8 cellular contexts compared by ENCODE assay signal in the genomic region with DNA sequence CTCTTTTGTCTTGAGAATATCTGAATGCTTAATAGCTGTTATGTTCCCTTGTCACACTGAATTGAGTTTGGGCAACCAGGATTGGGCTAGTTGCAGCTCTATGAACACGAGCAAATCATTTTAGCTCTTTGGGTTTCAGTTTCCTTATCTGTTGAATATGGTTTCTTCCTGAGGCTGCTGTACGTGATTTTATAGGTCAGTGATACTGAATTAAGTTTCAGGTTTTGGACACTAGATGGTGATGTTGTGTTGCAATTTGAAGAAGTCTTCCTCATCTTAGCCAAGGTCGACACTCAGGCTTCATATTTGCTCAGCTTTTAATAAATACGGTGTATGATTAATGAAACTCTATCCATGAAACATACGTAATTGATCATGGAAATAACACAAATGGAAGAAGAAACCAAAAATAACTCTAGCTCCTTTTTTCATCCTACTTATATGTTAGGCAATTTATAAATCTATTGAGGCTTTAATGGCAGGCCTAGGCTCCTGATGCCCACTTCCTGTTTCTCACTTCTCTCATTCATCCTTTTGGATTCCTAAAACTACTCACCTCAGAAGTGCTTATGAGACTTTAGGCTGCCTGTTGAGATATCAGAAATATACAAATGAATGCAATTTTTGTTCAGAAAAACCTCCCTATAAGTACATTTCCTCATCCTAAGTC.
DNase-seq lines count a peak whose midpoint lies in the region; ATAC-seq, FAIRE-seq and TF ChIP-seq lines count a peak whose summit lies in the region.

No MANE protein-coding gene starts in this region.

- 19 to 25% (median 24%) methylated on average over 5 of the region's 5 CpGs for WGBS in small intestine, 3 donors

- H3K4me1 Mint-ChIP-seq in activated B cell treated with CpG ODN at 0.5 μM for 24 hours, result peaks cover 8% of the 10 kb centered on the region

- DNase-seq in DMS53 (lab: John Stamatoyannopoulos, UW), result peak; percentile 87
- peak; percentile 48 for DNase-seq in NCI-H2196 (lab: John Stamatoyannopoulos, UW; ENCODE audit: unreplicated experiment)
- no peak for DNase-seq in activated B cell treated with CpG ODN at 0.5 μM for 24 hours
- DNase-seq in left ventricle myocardium superior, result no peak
- DNase-seq in small intestine, result peak; percentile 73
- no peak for DNase-seq in posterior vena cava (ENCODE audit: low spot score)

- CTCF ChIA-PET in activated B cell treated with CpG ODN at 0.5 μM for 24 hours (lab: Charles Lee), result interaction anchor here (0.6 to 2.2 kb wide), 4 partner anchors 11 to 15 kb away, joined by 3 to 9 read pairs (median 4); no protein-coding TSS in a partner anchor

- no peaks in the 10 kb centered on the region for H3K9me3 ChIP-seq in small intestine (ENCODE audit: control insufficient read depth, low read depth)

- intact Hi-C loops in activated B cell treated with CpG ODN at 0.5 μM for 24 hours (cut with micrococcal nuclease), result no loop called here
- intact Hi-C loops in left ventricle myocardium superior (cut with micrococcal nuclease), result no loop called here
- intact Hi-C loops in posterior vena cava (cut with DNase I), result no loop called here

- H3K27ac Mint-ChIP-seq in activated B cell treated with CpG ODN at 0.5 μM for 24 hours, result no peak overlapping the region

- H3K4me3 Mint-ChIP-seq in activated B cell treated with CpG ODN at 0.5 μM for 24 hours, result peak overlapping the region; percentile 64

- H3K4me3 ChIP-seq in small intestine (ENCODE audit: low read depth in 1 of 2, low read length in 2 of 2), result no peak overlapping the region

- POLR2A ChIA-PET in activated B cell treated with CpG ODN at 0.5 μM for 24 hours (lab: Charles Lee), result no interaction called here

- H3K36me3 ChIP-seq in small intestine (ENCODE audit: control insufficient read depth in 2 of 2, insufficient read depth in 2 of 2, low read length in 2 of 2), result no peaks in the 10 kb centered on the region

- no peaks in the 10 kb centered on the region for H3K4me1 ChIP-seq in small intestine (ENCODE audit: control insufficient read depth in 2 of 2, insufficient read depth in 1 of 2, low read depth in 1 of 2, low read length in 1 of 2)

- no peak overlapping the region for H3K27ac ChIP-seq in small intestine (ENCODE audit: low read depth in 1 of 2, low read length in 1 of 2)

- H3K36me3 Mint-ChIP-seq in activated B cell treated with CpG ODN at 0.5 μM for 24 hours (ENCODE audit: low read depth), result no peaks in the 10 kb centered on the region

- H3K27me3 ChIP-seq in small intestine (ENCODE audit: control insufficient read depth in 2 of 2, insufficient read depth in 2 of 2, low read length in 2 of 2), result no peaks in the 10 kb centered on the region

- no peak for TF ChIP-seq CTCF in activated B cell treated with CpG ODN at 0.5 μM for 24 hours (IDR thresholded peaks at IDR 0.05)

- H3K27me3 Mint-ChIP-seq in activated B cell treated with CpG ODN at 0.5 μM for 24 hours, result no peaks in the 10 kb centered on the region

- H3K9me3 Mint-ChIP-seq in activated B cell treated with CpG ODN at 0.5 μM for 24 hours, result no peaks in the 10 kb centered on the region

- peak; percentile 74 for FAIRE-seq in small intestine (lab: Jason Lieb, UNC)

- ATAC-seq in GM19328 (IDR thresholded peaks at IDR 0.05; ENCODE audit: unreplicated experiment) (peak; percentile 93), HG03159 (IDR thresholded peaks at IDR 0.05; ENCODE audit: unreplicated experiment) (peak; percentile 95), activated B cell treated with CpG ODN at 0.5 μM for 24 hours (ENCODE audit: low read depth) (peak; percentile 95), left ventricle myocardium superior (peak; percentile 71)

Comparison
In these comparisons a context has a peak if more than half of its experiments do, and no peak if none do; other contexts are left out.
1. DNase-seq: peak in DMS53 (single experiment), NCI-H2196 (single experiment) and small intestine (single experiment); none in activated B cell treated with CpG ODN at 0.5 μM for 24 hours (single experiment), left ventricle myocardium superior (single experiment) and posterior vena cava (single experiment).
2. Peak in every context shown above with its lines, with median percentiles within 50 percentile points of each other: ATAC-seq.